In genomic region chr11:94183251-94183885, GRCh38 we compare ENCODE assay signal across 11 cellular contexts. TPM values are rescaled to one million over a fixed set of nuclear protein-coding genes. Genes with fewer than 3 reads are reported as not detected.
DNase-seq lines count a peak whose midpoint lies in the region; ATAC-seq, FAIRE-seq and TF ChIP-seq lines count a peak whose summit lies in the region.
"Had no signal": no experiment of that assay in that cellular context is flagged by ENCODE, and none has a peak within 500 bp of the region (broad histone marks: within the 10 kb centered on the region; RNA-seq: fewer than 3 reads in every experiment).

No MANE protein-coding gene starts in this region.

- in situ Hi-C loops in K562 (cut with MboI) = no loop called here

- peak; percentile 11 for ATAC-seq in GM18511 (IDR thresholded peaks at IDR 0.05; ENCODE audit: unreplicated experiment)
- peak; percentile 17 for ATAC-seq in HG02759 (IDR thresholded peaks at IDR 0.05; ENCODE audit: unreplicated experiment)
- ATAC-seq in K562 = peak; percentile 56
- no peak for ATAC-seq in GM21367 (IDR thresholded peaks at IDR 0.05; ENCODE audit: unreplicated experiment)
- no peak for ATAC-seq in GM21723 (IDR thresholded peaks at IDR 0.05; ENCODE audit: unreplicated experiment)
- ATAC-seq: activated CD4-positive, CD25-positive, alpha-beta regulatory T cell treated with anti-CD3 and anti-CD28 coated beads, Interleukin-2, amount 50 U/mL, for 24 hours had no signal

- H3K9me3 ChIP-seq in K562 (replicated peaks; ENCODE audit: control insufficient read depth, insufficient read depth, low read depth, low read length) (no peaks in the 10 kb centered on the region), osteoblast (ENCODE audit: low read depth, low read length) (no peaks in the 10 kb centered on the region)
- H3K9me3 ChIP-seq in CD4-positive, alpha-beta memory T cell (ENCODE audit: control insufficient read depth in 1 of 2, low read length in 2 of 2) = no peaks in the 10 kb centered on the region

- H3K36me3 Mint-ChIP-seq in CD4-positive, alpha-beta memory T cell = peaks cover 37 to 49% of the 10 kb centered on the region in 2 donors

- TF ChIP-seq EP300 in K562 (IDR thresholded peaks at IDR 0.05; ENCODE audit: low read length) = no peak

- H3K79me2 ChIP-seq in K562 (ENCODE audit: control insufficient read depth, insufficient read depth, low read length) (no peaks in the 10 kb centered on the region), osteoblast (ENCODE audit: insufficient read depth, low read length) (no peaks in the 10 kb centered on the region)

- POLR2A ChIA-PET in K562 (lab: Yijun Ruan, JAX) = interaction anchor here (0.6 to 1.8 kb wide), 4 partner anchors 10 to 311 kb away, joined by 3 to 6 read pairs (median 4); no protein-coding TSS in a partner anchor
- POLR2A ChIA-PET in CD4-positive, alpha-beta memory T cell (lab: Charles Lee; ENCODE audit: partially characterized antibody) = no interaction called here

- TF ChIP-seq RAD21 in K562 (CRISPR knock-in tag; conservative IDR thresholded peaks at IDR 0.05 in 1 of 2, IDR thresholded peaks at IDR 0.05 in 1 of 2) = no peak

- H2AFZ ChIP-seq in K562 (ENCODE audit: low read depth, low read length) (no peak overlapping the region), osteoblast (ENCODE audit: low read length) (no peak overlapping the region)

- TF ChIP-seq CTCF in K562 (IDR thresholded peaks at IDR 0.05 in 2 of 3, conservative IDR thresholded peaks at IDR 0.05 in 1 of 3; ENCODE audit: insufficient read depth in 2 of 3, low read depth in 1 of 3, low read length in 3 of 3) = no peak
- TF ChIP-seq CTCF in osteoblast (IDR thresholded peaks at IDR 0.05; ENCODE audit: extremely low read depth, low read depth, low read length) = no peak

- no peak for FAIRE-seq in K562 (lab: Jason Lieb, UNC)
- FAIRE-seq: frontal cortex had no signal

- H3K9me1 ChIP-seq in K562 (ENCODE audit: control insufficient read depth, insufficient read depth, low read length) = no peaks in the 10 kb centered on the region

- H3K4me2 ChIP-seq in K562 (ENCODE audit: insufficient read depth, low read length) (0 out of 2 replicates have a peak overlapping the region, but pooled peaks have one; percentile 40), osteoblast (ENCODE audit: insufficient read depth, low read length) (peak overlapping the region; percentile 61)

- H3K27ac ChIP-seq in K562 (ENCODE audit: extremely low read depth, low read depth, low read length) (no peak overlapping the region), osteoblast (ENCODE audit: low read depth, low read length) (no peak overlapping the region)
- no peak overlapping the region for H3K27ac ChIP-seq in CD4-positive, alpha-beta memory T cell (ENCODE audit: low read depth, low read length)

- H3K4me3 Mint-ChIP-seq in CD4-positive, alpha-beta memory T cell = no peak overlapping the region
- H3K4me3 Mint-ChIP-seq: T-helper 1 cell treated with Interleukin-12 subunit alpha and Interleukin-12 subunit beta and Interleukin-4 antibody, amounts not matched to agents 30 μg/mL and 1 μg/mL, for 36 hours had no signal

- no peaks in the 10 kb centered on the region for H3K27me3 ChIP-seq in K562 (ENCODE audit: control insufficient read depth in 2 of 2, insufficient read depth in 2 of 2, low read length in 2 of 2)
- no peaks in the 10 kb centered on the region for H3K27me3 ChIP-seq in osteoblast (ENCODE audit: insufficient read depth, low read length)
- H3K27me3 ChIP-seq in CD4-positive, alpha-beta memory T cell (ENCODE audit: insufficient read depth, low read length) = no peaks in the 10 kb centered on the region

- H3K4me1 ChIP-seq in K562 (replicated peaks in 1 of 2; ENCODE audit: control insufficient read depth in 2 of 2, insufficient read depth in 2 of 2, low read length in 2 of 2) (no peaks in the 10 kb centered on the region; a peak in 1 of 5 replicates), osteoblast (ENCODE audit: insufficient read depth, low read length) (peaks cover 14% of the 10 kb centered on the region)
- H3K4me1 ChIP-seq in CD4-positive, alpha-beta memory T cell (ENCODE audit: insufficient read depth, low read length) = no peaks in the 10 kb centered on the region

- no peak overlapping the region for H3K27ac Mint-ChIP-seq in CD4-positive, alpha-beta memory T cell
- H3K27ac Mint-ChIP-seq: T-helper 1 cell treated with Interleukin-12 subunit alpha and Interleukin-12 subunit beta and Interleukin-4 antibody, amounts not matched to agents 30 μg/mL and 1 μg/mL, for 36 hours had no signal

- H3K36me3 ChIP-seq in K562 (ENCODE audit: control insufficient read depth, insufficient read depth, low read length) (peaks cover 27% of the 10 kb centered on the region; the same call in 2 of the 3 replicates), osteoblast (ENCODE audit: insufficient read depth, low read length) (peaks cover 14% of the 10 kb centered on the region)
- H3K36me3 ChIP-seq in CD4-positive, alpha-beta memory T cell (ENCODE audit: insufficient read depth, low read length) = peaks cover 24% of the 10 kb centered on the region

- no peaks in the 10 kb centered on the region for H3K27me3 Mint-ChIP-seq in CD4-positive, alpha-beta memory T cell

- DNase-seq in K562 (ENCODE audit: extremely low read depth in 1 of 4, low spot score in 3 of 4) = no peak
- DNase-seq in osteoblast (ENCODE audit: insufficient read length, low spot score, missing footprints) = no peak
- no peak for DNase-seq in CD4-positive, alpha-beta memory T cell
- no peak for DNase-seq in NCI-H146 (lab: John Stamatoyannopoulos, UW)

- BruUV-seq in K562 (replicated peaks; lab: Mats Ljungman, UMichigan) = no TSS peak

- 65% methylated on average over 8 of the region's 8 CpGs for WGBS in K562 (ENCODE audit: insufficient coverage, low coverage, missing lambda C conversion rate)

- H4K20me1 ChIP-seq in K562 (replicated peaks; ENCODE audit: control insufficient read depth, insufficient read depth, low read length) (no peaks in the 10 kb centered on the region), osteoblast (ENCODE audit: insufficient read depth, low read length) (peaks cover 3% of the 10 kb centered on the region)

- TF ChIP-seq POLR2A in K562 (conservative IDR thresholded peaks at IDR 0.05) = no peak

- no peaks in the 10 kb centered on the region for H3K4me1 Mint-ChIP-seq in CD4-positive, alpha-beta memory T cell

- CTCF ChIA-PET in K562 (lab: Yijun Ruan, JAX; ENCODE audit: low intra/inter-chr PET ratio) = interaction anchor here (1.2 kb wide), 1 partner anchor 321 kb away, joined by 4 read pairs; no protein-coding TSS in a partner anchor
- CTCF ChIA-PET in CD4-positive, alpha-beta memory T cell (lab: Charles Lee; ENCODE audit: partially characterized antibody) = interaction anchor here (1.3 to 2.5 kb wide), 5 partner anchors 8 to 322 kb away, joined by 3 to 10 read pairs (median 4); no protein-coding TSS in a partner anchor

- intact Hi-C loops in K562 (cut with micrococcal nuclease) = loop anchor here (1.0 to 5.0 kb wide), 2 partner anchors 234 to 321 kb away; no protein-coding TSS in a partner anchor
- intact Hi-C loops in CD4-positive, alpha-beta memory T cell (cut with micrococcal nuclease) = loop anchor here (5.0 kb wide), 1 partner anchor 324 kb away; no protein-coding TSS in a partner anchor

- peaks cover 0 to 2% (median 0%) of the 10 kb centered on the region in 8 donors for H3K9me3 Mint-ChIP-seq in CD4-positive, alpha-beta memory T cell
- H3K9me3 Mint-ChIP-seq: T-helper 1 cell treated with Interleukin-12 subunit alpha and Interleukin-12 subunit beta and Interleukin-4 antibody, amounts not matched to agents 30 μg/mL and 1 μg/mL, for 36 hours had no signal

- H3K4me3 ChIP-seq in K562 (no peak overlapping the region), osteoblast (ENCODE audit: insufficient read depth, low read length) (no peak overlapping the region)
- no peak overlapping the region for H3K4me3 ChIP-seq in CD4-positive, alpha-beta memory T cell (ENCODE audit: low read length in 2 of 2)

- H3K9ac ChIP-seq in K562 (ENCODE audit: insufficient read depth in 1 of 2, low read depth in 2 of 2, low read length in 2 of 2) = no peak overlapping the region

TF ChIP-seq in K562, 482 proteins besides CTCF, POLR2A, EP300 and RAD21:
- TF ChIP-seq BDP1 (IDR thresholded peaks at IDR 0.05; ENCODE audit: insufficient read depth, insufficient read length) (no peak), RUNX1 (IDR thresholded peaks at IDR 0.05; ENCODE audit: low read depth) (no peak), STAT5B (CRISPR knock-in tag; IDR thresholded peaks at IDR 0.05) (no peak)
TF ChIP-seq in K562: peak in this region for 0.

RNA-seq across cellular contexts. Expression of gene PANX1, which starts 54.7 kb away (rescaled TPM):
- 13.4 and 15.1 TPM in 2 replicates for total RNA-seq in K562 (2011; cell fraction: chromatin; rRNA removed; ENCODE audit: low replicate concordance)
- total RNA-seq in K562 (2011; cell fraction: nucleolus; rRNA removed) = 15.2 and 16.2 TPM in 2 replicates
- total RNA-seq in K562 (2011; cell fraction: nucleoplasm; rRNA removed) = 14.7 and 17.5 TPM in 2 replicates
- total RNA-seq in K562 (2014; rRNA removed) (10.4 and 12.8 TPM in 2 replicates), K562 (2014; rRNA removed; fragmentation: Illumina TruSeq; extraction: Trizol) (13.9 and 15.2 TPM in 2 replicates), K562 (2015; rRNA removed; fragmentation: Illumina TruSeq; extraction: Trizol) (14.4 and 14.8 TPM in 2 replicates), K562 (2021) (12.7 and 13.3 TPM in 2 replicates), osteoblast (41.3 and 48.1 TPM in 2 replicates)
- polyA plus RNA-seq in K562 (2011; rRNA removed) (6.3 and 9.5 TPM in 2 replicates), K562 (2014; fragmentation: Illumina TruSeq; extraction: Trizol) (9.9 and 10.1 TPM in 2 replicates), K562 (2014; fragmentation: Nextera tagmentation; extraction: Ambion mirVana) (1 to 10 TPM; 1.9 to 2.7 TPM), K562 (2014; rRNA removed) (6.5 and 8.4 TPM in 2 replicates)
- 4.8 and 6.2 TPM in 2 replicates for polyA plus RNA-seq in K562 (2011; cell fraction: cytosol; rRNA removed)
- 2.8 and 3.4 TPM in 2 replicates for polyA plus RNA-seq in K562 (2011; cell fraction: nucleus; rRNA removed)
- polyA plus RNA-seq in K562 (2012) = 7.8 and 10.1 TPM in 2 replicates
- 18.7 and 23.2 TPM in 2 replicates for polyA minus RNA-seq in K562 (2011; rRNA and poly(A)+ RNA removed)
- polyA minus RNA-seq in K562 (2011; cell fraction: cytosol; rRNA and poly(A)+ RNA removed) = 7.0 and 11.6 TPM in 2 replicates
- 6.6 and 8.7 TPM in 2 replicates for polyA minus RNA-seq in K562 (2011; cell fraction: nucleus; rRNA and poly(A)+ RNA removed)
- 1 to 10 TPM; 7.6 to 8.3 TPM for total RNA-seq in CD4-positive, alpha-beta memory T cell
- 1 to 10 TPM; 9.1 to 9.5 TPM for polyA plus RNA-seq in CD4-positive, alpha-beta memory T cell

Comparison
In these comparisons a context has a peak if more than half of its experiments do, and no peak if none do; other contexts are left out.
1. ATAC-seq: peak in GM18511 (single experiment), HG02759 (single experiment) and K562 (single experiment); none in GM21367 (single experiment) and GM21723 (single experiment).